ENCODE assay signal across 10 cellular contexts in the genomic region with DNA sequence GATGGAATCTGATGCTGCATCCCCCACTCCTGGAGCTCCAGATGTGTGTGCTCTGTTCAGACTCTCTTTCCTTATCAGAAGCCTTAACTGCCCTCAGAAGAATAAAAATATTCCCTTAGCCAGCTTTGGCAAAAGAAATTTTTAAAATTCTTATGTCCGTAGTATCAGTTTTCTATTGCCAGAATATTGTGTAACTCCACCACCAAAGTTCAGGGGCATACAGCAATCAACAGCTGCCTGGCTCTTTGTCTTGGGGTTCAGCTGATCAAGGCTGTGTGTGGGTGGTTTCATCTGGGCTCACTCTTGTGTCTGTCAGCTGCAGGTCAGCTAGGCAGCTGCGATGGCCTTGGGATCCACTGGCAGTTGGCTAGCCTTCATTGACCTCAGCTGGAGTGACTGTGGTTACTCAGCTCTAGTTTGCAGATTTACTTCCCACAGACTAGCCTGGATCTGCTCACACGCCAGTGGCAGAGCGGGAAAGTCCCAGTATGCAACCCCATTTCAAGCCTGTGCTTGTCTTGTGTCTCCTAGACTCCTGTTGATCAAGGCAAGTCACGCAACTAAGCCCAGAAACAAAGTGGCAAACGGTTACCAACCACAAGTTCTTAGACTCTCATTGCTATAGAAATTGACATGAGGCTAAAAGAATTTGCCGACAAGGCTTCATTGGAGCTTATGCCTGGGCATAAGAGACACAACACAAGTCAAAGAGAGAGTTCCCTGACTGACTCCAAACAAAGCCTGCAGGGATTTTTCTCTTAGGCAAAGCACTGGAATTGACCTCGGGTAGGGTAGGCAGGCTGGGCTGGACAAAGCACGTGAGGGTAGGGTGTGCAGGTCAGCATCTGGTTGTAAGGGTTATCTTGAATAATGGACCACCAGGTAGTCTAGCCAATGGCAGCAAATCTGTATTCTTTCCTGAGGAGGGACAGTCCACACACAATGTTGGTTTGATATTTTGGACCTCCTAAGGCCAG. TPM values are rescaled to one million over a fixed set of nuclear protein-coding genes. Genes with fewer than 3 reads are reported as not detected.
DNase-seq lines count a peak whose midpoint lies in the region; ATAC-seq and TF ChIP-seq lines count a peak whose summit lies in the region.
"Had no signal": no experiment of that assay in that cellular context is flagged by ENCODE, and none has a peak within 500 bp of the region (broad histone marks: within the 10 kb centered on the region; RNA-seq: fewer than 3 reads in every experiment).

No MANE protein-coding gene starts in this region.

- ATAC-seq in esophagus mucosa (peak; percentile 98), WTC11 (no peak), GM18861 (IDR thresholded peaks at IDR 0.05; ENCODE audit: unreplicated experiment) (no peak)

- H3K27me3 Mint-ChIP-seq in neural crest cell (ENCODE audit: low read depth) (no peaks in the 10 kb centered on the region), WTC11 (ENCODE audit: low read depth) (no peaks in the 10 kb centered on the region)

- H3K27me3 ChIP-seq in KMS-11 (ENCODE audit: insufficient read depth, low read depth), result no peaks in the 10 kb centered on the region

- H2AFZ ChIP-seq in KMS-11 (ENCODE audit: low read depth), result no peak overlapping the region

- no peaks in the 10 kb centered on the region for H4K20me1 ChIP-seq in KMS-11 (ENCODE audit: insufficient read depth)

- H3K36me3 ChIP-seq in KMS-11 (ENCODE audit: insufficient read depth), result peaks cover 18% of the 10 kb centered on the region; the same call in 1 of the 2 replicates

- TF ChIP-seq CTCF in KMS-11 (conservative IDR thresholded peaks at IDR 0.05; ENCODE audit: low read depth, low read length) (no peak), neural crest cell (conservative IDR thresholded peaks at IDR 0.05) (no peak), WTC11 (IDR thresholded peaks at IDR 0.05) (no peak)

- H3K27ac ChIP-seq in KMS-11, result peak overlapping the region; percentile 99

- H3K27ac Mint-ChIP-seq in neural crest cell (ENCODE audit: unreplicated experiment), result no peak overlapping the region
- no peak overlapping the region; the same call in 1 of the 2 replicates for H3K27ac Mint-ChIP-seq in WTC11

- no peaks in the 10 kb centered on the region for H3K4me1 Mint-ChIP-seq in neural crest cell
- H3K4me1 Mint-ChIP-seq in WTC11, result no peaks in the 10 kb centered on the region

- peak overlapping the region; percentile 14 for H3K4me3 Mint-ChIP-seq in neural crest cell
- no peak overlapping the region for H3K4me3 Mint-ChIP-seq in WTC11

- POLR2A ChIA-PET in WTC11 (lab: Charles Lee), result no interaction called here

- H3K36me3 Mint-ChIP-seq in neural crest cell (ENCODE audit: low read depth) (peaks cover 49% of the 10 kb centered on the region), WTC11 (peaks cover 83% of the 10 kb centered on the region)

- peak overlapping the region; percentile 72 for H3K4me2 ChIP-seq in KMS-11

- H3K9me3 Mint-ChIP-seq in neural crest cell (peaks cover 9% of the 10 kb centered on the region), WTC11 (peaks cover 13% of the 10 kb centered on the region)

- CTCF ChIA-PET in WTC11 (lab: Charles Lee), result interaction anchor here (0.6 to 0.7 kb wide), 2 partner anchors 34 to 77 kb away, joined by 3 to 7 read pairs; no protein-coding TSS in a partner anchor

- H3K4me1 ChIP-seq in KMS-11 (ENCODE audit: low read depth, poor library complexity, severe bottlenecking), result peaks cover 76% of the 10 kb centered on the region
- H3K4me1 ChIP-seq: Caco-2 had no signal

- peak overlapping the region; percentile 83 for H3K9ac ChIP-seq in KMS-11

- DNase-seq in AG20443 (ENCODE audit: low spot score) (peak; percentile 76), neural crest cell (ENCODE audit: low read depth, low spot score) (no peak), WTC11 (ENCODE audit: low spot score) (no peak), NCI-H1694 (lab: John Stamatoyannopoulos, UW) (no peak), NCI-H146 treated with DMSO at 0.1 percent for 48 hours (lab: John Stamatoyannopoulos, UW; ENCODE audit: unreplicated experiment) (no peak)
- DNase-seq: activated CD4-positive, CD25-positive, alpha-beta regulatory T cell treated with anti-CD3 and anti-CD28 coated beads, Interleukin-2, amount 50 U/mL, for 72 hours; Caco-2 had no signal

- H3K79me2 ChIP-seq in KMS-11 (ENCODE audit: insufficient read depth, low read depth), result peaks cover 2% of the 10 kb centered on the region; the same call in 1 of the 2 replicates

- no peak overlapping the region for H3K4me3 ChIP-seq in KMS-11 (IDR thresholded peaks at IDR 0.05; ENCODE audit: insufficient read depth, low read depth, low read length)

TF ChIP-seq in WTC11, 78 proteins besides CTCF, POLR2A, EP300 and RAD21 (continues in another document):
- TF ChIP-seq MLX (CRISPR knock-in tag; IDR thresholded peaks at IDR 0.05), result no peak
- TF ChIP-seq ZNF671 (CRISPR knock-in tag; IDR thresholded peaks at IDR 0.05), result no peak
- TF ChIP-seq, protein P1, sequence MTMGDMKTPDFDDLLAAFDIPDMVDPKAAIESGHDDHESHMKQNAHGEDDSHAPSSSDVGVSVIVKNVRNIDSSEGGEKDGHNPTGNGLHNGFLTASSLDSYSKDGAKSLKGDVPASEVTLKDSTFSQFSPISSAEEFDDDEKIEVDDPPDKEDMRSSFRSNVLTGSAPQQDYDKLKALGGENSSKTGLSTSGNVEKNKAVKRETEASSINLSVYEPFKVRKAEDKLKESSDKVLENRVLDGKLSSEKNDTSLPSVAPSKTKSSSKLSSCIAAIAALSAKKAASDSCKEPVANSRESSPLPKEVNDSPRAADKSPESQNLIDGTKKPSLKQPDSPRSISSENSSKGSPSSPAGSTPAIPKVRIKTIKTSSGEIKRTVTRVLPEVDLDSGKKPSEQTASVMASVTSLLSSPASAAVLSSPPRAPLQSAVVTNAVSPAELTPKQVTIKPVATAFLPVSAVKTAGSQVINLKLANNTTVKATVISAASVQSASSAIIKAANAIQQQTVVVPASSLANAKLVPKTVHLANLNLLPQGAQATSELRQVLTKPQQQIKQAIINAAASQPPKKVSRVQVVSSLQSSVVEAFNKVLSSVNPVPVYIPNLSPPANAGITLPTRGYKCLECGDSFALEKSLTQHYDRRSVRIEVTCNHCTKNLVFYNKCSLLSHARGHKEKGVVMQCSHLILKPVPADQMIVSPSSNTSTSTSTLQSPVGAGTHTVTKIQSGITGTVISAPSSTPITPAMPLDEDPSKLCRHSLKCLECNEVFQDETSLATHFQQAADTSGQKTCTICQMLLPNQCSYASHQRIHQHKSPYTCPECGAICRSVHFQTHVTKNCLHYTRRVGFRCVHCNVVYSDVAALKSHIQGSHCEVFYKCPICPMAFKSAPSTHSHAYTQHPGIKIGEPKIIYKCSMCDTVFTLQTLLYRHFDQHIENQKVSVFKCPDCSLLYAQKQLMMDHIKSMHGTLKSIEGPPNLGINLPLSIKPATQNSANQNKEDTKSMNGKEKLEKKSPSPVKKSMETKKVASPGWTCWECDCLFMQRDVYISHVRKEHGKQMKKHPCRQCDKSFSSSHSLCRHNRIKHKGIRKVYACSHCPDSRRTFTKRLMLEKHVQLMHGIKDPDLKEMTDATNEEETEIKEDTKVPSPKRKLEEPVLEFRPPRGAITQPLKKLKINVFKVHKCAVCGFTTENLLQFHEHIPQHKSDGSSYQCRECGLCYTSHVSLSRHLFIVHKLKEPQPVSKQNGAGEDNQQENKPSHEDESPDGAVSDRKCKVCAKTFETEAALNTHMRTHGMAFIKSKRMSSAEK (CRISPR knock-in tag; IDR thresholded peaks at IDR 0.05; ENCODE audit: borderline replicate concordance), result no peak
- no peak for TF ChIP-seq CREB1 (CRISPR knock-in tag; IDR thresholded peaks at IDR 0.05)
- TF ChIP-seq MYBL2 (CRISPR knock-in tag; IDR thresholded peaks at IDR 0.05), result no peak
- TF ChIP-seq CDX4 (CRISPR knock-in tag; IDR thresholded peaks at IDR 0.05; ENCODE audit: borderline replicate concordance), result no peak
- TF ChIP-seq KAT7 (CRISPR knock-in tag; IDR thresholded peaks at IDR 0.05; ENCODE audit: borderline replicate concordance), result no peak
- TF ChIP-seq, protein P2, sequence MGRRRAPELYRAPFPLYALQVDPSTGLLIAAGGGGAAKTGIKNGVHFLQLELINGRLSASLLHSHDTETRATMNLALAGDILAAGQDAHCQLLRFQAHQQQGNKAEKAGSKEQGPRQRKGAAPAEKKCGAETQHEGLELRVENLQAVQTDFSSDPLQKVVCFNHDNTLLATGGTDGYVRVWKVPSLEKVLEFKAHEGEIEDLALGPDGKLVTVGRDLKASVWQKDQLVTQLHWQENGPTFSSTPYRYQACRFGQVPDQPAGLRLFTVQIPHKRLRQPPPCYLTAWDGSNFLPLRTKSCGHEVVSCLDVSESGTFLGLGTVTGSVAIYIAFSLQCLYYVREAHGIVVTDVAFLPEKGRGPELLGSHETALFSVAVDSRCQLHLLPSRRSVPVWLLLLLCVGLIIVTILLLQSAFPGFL (CRISPR knock-in tag; IDR thresholded peaks at IDR 0.05; ENCODE audit: borderline replicate concordance), result no peak
- no peak for TF ChIP-seq ETV6 (CRISPR knock-in tag; IDR thresholded peaks at IDR 0.05)

RNA-seq across cellular contexts. Expression of gene TMEM138, which starts 7.5 kb away (rescaled TPM):
- total RNA-seq in esophagus mucosa (23.1 TPM), neural crest cell (47.8 and 52.6 TPM in 2 replicates), WTC11 (2021) (34.0 to 39.0 TPM (median 38.8 TPM) in 3 replicates)

RNA-seq across cellular contexts. Expression of gene CYB561A3, which starts 8.0 kb away (rescaled TPM):
- total RNA-seq in esophagus mucosa (27.7 TPM), neural crest cell (28.1 and 28.9 TPM in 2 replicates), WTC11 (2021) (34.3 to 38.8 TPM (median 35.0 TPM) in 3 replicates)

RNA-seq across cellular contexts. Expression of gene TMEM216, which starts 22.7 kb away (rescaled TPM):
- total RNA-seq in esophagus mucosa (7.3 TPM), neural crest cell (23.5 and 23.9 TPM in 2 replicates), WTC11 (2021) (16.4 to 20.8 TPM (median 17.9 TPM) in 3 replicates)

RNA-seq across cellular contexts. Expression of gene TKFC, which starts 36.6 kb away (rescaled TPM):
- total RNA-seq in esophagus mucosa (46.0 TPM), neural crest cell (46.9 and 53.9 TPM in 2 replicates), WTC11 (2021) (86.8 to 96.5 TPM (median 87.8 TPM) in 3 replicates)

RNA-seq across cellular contexts. Expression of gene DDB1, which starts 36.8 kb away (rescaled TPM):
- 130 TPM for total RNA-seq in esophagus mucosa
- total RNA-seq in neural crest cell, result 315 and 329 TPM in 2 replicates
- total RNA-seq in WTC11 (2021), result 270 to 316 TPM (median 295 TPM) in 3 replicates
